In genomic region chr22:25545677-25546076, GRCh38 we compare ENCODE assay signal across 26 cellular contexts.
"Had no signal": no experiment of that assay in that cellular context is flagged by ENCODE, and none has a peak within 500 bp of the region (broad histone marks: within the 10 kb centered on the region; RNA-seq: fewer than 3 reads in every experiment).

No MANE protein-coding gene starts in this region.

- H3K36me3 ChIP-seq: adrenal gland, ascending aorta, esophagus muscularis mucosa, gastroesophageal sphincter, thoracic aorta, upper lobe of left lung had no signal

- H3K4me3 Mint-ChIP-seq: activated CD4-positive, alpha-beta memory T cell treated with anti-CD3 and anti-CD28 coated beads for 36 hours; activated naive CD4-positive, alpha-beta T cell treated with anti-CD3 and anti-CD28 coated beads, Interleukin-2, amount 50 U/mL, for 24 hours; activated T-cell treated with anti-CD3 and anti-CD28 coated beads, Interleukin-2, amount 50 U/mL, for 72 hours; effector memory CD8-positive, alpha-beta T cell; T-helper 2 cell treated with Interferon-gamma antibody and Interleukin-4, amounts not matched to agents 5 μg/mL and 100 μg/mL, for 36 hours had no signal

- H3K27me3 ChIP-seq: adrenal gland, ascending aorta, dorsolateral prefrontal cortex, esophagus muscularis mucosa, gastroesophageal sphincter, upper lobe of left lung had no signal

- H3K27ac Mint-ChIP-seq: activated CD4-positive, alpha-beta memory T cell treated with anti-CD3 and anti-CD28 coated beads for 36 hours; activated naive CD4-positive, alpha-beta T cell treated with anti-CD3 and anti-CD28 coated beads, Interleukin-2, amount 50 U/mL, for 24 hours; activated T-cell treated with anti-CD3 and anti-CD28 coated beads, Interleukin-2, amount 50 U/mL, for 72 hours; effector memory CD8-positive, alpha-beta T cell; T-helper 2 cell treated with Interferon-gamma antibody and Interleukin-4, amounts not matched to agents 5 μg/mL and 100 μg/mL, for 36 hours had no signal

- H3K27me3 Mint-ChIP-seq: activated CD4-positive, alpha-beta memory T cell treated with anti-CD3 and anti-CD28 coated beads for 36 hours; activated naive CD4-positive, alpha-beta T cell treated with anti-CD3 and anti-CD28 coated beads, Interleukin-2, amount 50 U/mL, for 24 hours; naive B cell; stimulated activated naive B cell treated with anti-CD40 and anti-IgM and Interleukin-4, amounts not matched to agents 10 μg/mL and 1 μg/mL and 100 μg/mL, for 72 hours had no signal

- ATAC-seq: activated T-cell treated with anti-CD3 and anti-CD28 coated beads, Interleukin-2, amount 50 U/mL, for 72 hours; effector memory CD8-positive, alpha-beta T cell; gastroesophageal sphincter; left cardiac atrium; sciatic nerve; stimulated activated naive B cell treated with anti-CD40 and anti-IgM and Interleukin-4, amounts not matched to agents 10 μg/mL and 1 μg/mL and 100 μg/mL, for 72 hours had no signal

- DNase-seq: activated CD4-positive, alpha-beta memory T cell treated with anti-CD3 and anti-CD28 coated beads for 36 hours; activated CD4-positive, alpha-beta T cell treated with anti-CD3 and anti-CD28 coated beads for 48 hours; activated effector memory CD4-positive, alpha-beta T cell treated with anti-CD3 and anti-CD28 coated beads, Interleukin-2, amount 50 U/mL, for 16 hours; activated T-cell treated with anti-CD3 and anti-CD28 coated beads, Interleukin-2, amount 50 U/mL, for 72 hours; adrenal gland; central memory CD4-positive, alpha-beta T cell; dorsolateral prefrontal cortex; effector memory CD8-positive, alpha-beta T cell; head of caudate nucleus; islet precursor cell; left cardiac atrium; mesendoderm; naive B cell; nucleus accumbens; SK-N-SH; stimulated activated CD4-positive, alpha-beta T cell treated with anti-CD3 and anti-CD28 coated beads, Interleukin-15, amount 100 ng/mL, for 24 hours; stimulated activated naive B cell treated with anti-CD40 and anti-IgM and Interleukin-4, amounts not matched to agents 10 μg/mL and 1 μg/mL and 100 μg/mL, for 72 hours had no signal

- H3K4me1 Mint-ChIP-seq: activated naive CD4-positive, alpha-beta T cell treated with anti-CD3 and anti-CD28 coated beads, Interleukin-2, amount 50 U/mL, for 24 hours had no signal

- H3K9me3 ChIP-seq: adrenal gland, ascending aorta, SK-N-SH, thoracic aorta, upper lobe of left lung had no signal

- H3K4me1 ChIP-seq: adrenal gland, ascending aorta, esophagus muscularis mucosa, gastroesophageal sphincter had no signal

- H3K9me3 Mint-ChIP-seq: activated naive CD4-positive, alpha-beta T cell treated with anti-CD3 and anti-CD28 coated beads, Interleukin-2, amount 50 U/mL, for 24 hours; activated T-cell treated with anti-CD3 and anti-CD28 coated beads, Interleukin-2, amount 50 U/mL, for 72 hours; effector memory CD8-positive, alpha-beta T cell; T-helper 2 cell treated with Interferon-gamma antibody and Interleukin-4, amounts not matched to agents 5 μg/mL and 100 μg/mL, for 36 hours had no signal

- H3K36me3 Mint-ChIP-seq: activated CD4-positive, alpha-beta memory T cell treated with anti-CD3 and anti-CD28 coated beads for 36 hours; activated naive CD4-positive, alpha-beta T cell treated with anti-CD3 and anti-CD28 coated beads, Interleukin-2, amount 50 U/mL, for 24 hours had no signal

- H3K27ac ChIP-seq: ascending aorta, dorsolateral prefrontal cortex, esophagus muscularis mucosa, gastroesophageal sphincter, thoracic aorta had no signal

- H3K4me3 ChIP-seq: adrenal gland, ascending aorta, dorsolateral prefrontal cortex, esophagus muscularis mucosa, gastroesophageal sphincter, smooth muscle cell, thoracic aorta, upper lobe of left lung had no signal
